ENCODE assay signal across 1 cellular context in genomic region chr7:151312831-151313809, GRCh38.
TF ChIP-seq lines count a peak whose summit lies in the region.

No MANE protein-coding gene starts in this region.

TF ChIP-seq in HEK293, 187 proteins besides CTCF, POLR2A, EP300 and RAD21 (continued from another document and continues in another):
- TF ChIP-seq TSHZ1 (tag by site-specific recombination; IDR thresholded peaks at IDR 0.05; ENCODE audit: borderline replicate concordance) (no peak), ZNF133 (tag by site-specific recombination; IDR thresholded peaks at IDR 0.05) (no peak; the same call in 1 of the 2 replicates), ZNF670 (tag by site-specific recombination; IDR thresholded peaks at IDR 0.05; ENCODE audit: low read depth) (peak; percentile 22; the same call in 1 of the 2 replicates), ZNF416 (tag by site-specific recombination; IDR thresholded peaks at IDR 0.05) (no peak), GLIS1 (tag by site-specific recombination; IDR thresholded peaks at IDR 0.05) (no peak), KLF16 (tag by site-specific recombination; IDR thresholded peaks at IDR 0.05) (no peak), ZNF248 (tag by site-specific recombination; IDR thresholded peaks at IDR 0.05) (0 out of 2 replicates have a peak, but pooled peaks have one; percentile 14), ZFP69B (tag by site-specific recombination; IDR thresholded peaks at IDR 0.05) (no peak), ZNF2 (tag by site-specific recombination; IDR thresholded peaks at IDR 0.05) (no peak), ZNF174 (tag by site-specific recombination; IDR thresholded peaks at IDR 0.05) (no peak), ZNF514 (tag by site-specific recombination; IDR thresholded peaks at IDR 0.05) (no peak), ZBTB21 (tag by site-specific recombination; IDR thresholded peaks at IDR 0.05) (no peak), ZSCAN4 (tag by site-specific recombination; IDR thresholded peaks at IDR 0.05) (peak; percentile 76; the same call in 1 of the 2 replicates), ZSCAN16 (tag by site-specific recombination; IDR thresholded peaks at IDR 0.05) (no peak), ZBTB48 (tag by site-specific recombination; IDR thresholded peaks at IDR 0.05) (no peak), ZFP3 (tag by site-specific recombination; IDR thresholded peaks at IDR 0.05; ENCODE audit: low read depth) (no peak), ZNF155 (tag by site-specific recombination; IDR thresholded peaks at IDR 0.05) (no peak), ZNF707 (tag by site-specific recombination; IDR thresholded peaks at IDR 0.05) (0 out of 2 replicates have a peak, but pooled peaks have one; percentile 31), PRDM10 (tag by site-specific recombination; IDR thresholded peaks at IDR 0.05) (no peak), ZNF423 (tag by site-specific recombination; IDR thresholded peaks at IDR 0.05) (no peak), ZNF302 (tag by site-specific recombination; IDR thresholded peaks at IDR 0.05; ENCODE audit: low read depth) (no peak), ZBTB26 (tag by site-specific recombination; optimal IDR thresholded peaks at IDR 0.05) (no peak), MYNN (tag by site-specific recombination; IDR thresholded peaks at IDR 0.05; ENCODE audit: borderline replicate concordance) (no peak), ZNF629 (tag by site-specific recombination; IDR thresholded peaks at IDR 0.05) (no peak), SCRT2 (tag by site-specific recombination; IDR thresholded peaks at IDR 0.05) (no peak), ZNF843 (tag by site-specific recombination; IDR thresholded peaks at IDR 0.05) (no peak), ZNF354C (tag by site-specific recombination; IDR thresholded peaks at IDR 0.05; ENCODE audit: borderline replicate concordance, low read depth) (no peak), ZNF221 (tag by site-specific recombination; IDR thresholded peaks at IDR 0.05; ENCODE audit: borderline replicate concordance) (no peak), ZFP37 (tag by site-specific recombination; IDR thresholded peaks at IDR 0.05) (no peak), ZNF175 (tag by site-specific recombination; IDR thresholded peaks at IDR 0.05) (no peak), ZNF48 (tag by site-specific recombination; IDR thresholded peaks at IDR 0.05) (no peak), EGR2 (tag by site-specific recombination; IDR thresholded peaks at IDR 0.05; ENCODE audit: low read depth) (peak; percentile 99), ZNF791 (tag by site-specific recombination; IDR thresholded peaks at IDR 0.05) (0 out of 2 replicates have a peak, but pooled peaks have one; percentile 14), ZNF704 (tag by site-specific recombination; IDR thresholded peaks at IDR 0.05) (no peak), ZNF223 (tag by site-specific recombination; IDR thresholded peaks at IDR 0.05) (no peak), KLF1 (tag by site-specific recombination; IDR thresholded peaks at IDR 0.05) (no peak), ZNF785 (tag by site-specific recombination; IDR thresholded peaks at IDR 0.05) (0 out of 2 replicates have a peak, but pooled peaks have one; percentile 19)
- TF ChIP-seq, protein P1, sequence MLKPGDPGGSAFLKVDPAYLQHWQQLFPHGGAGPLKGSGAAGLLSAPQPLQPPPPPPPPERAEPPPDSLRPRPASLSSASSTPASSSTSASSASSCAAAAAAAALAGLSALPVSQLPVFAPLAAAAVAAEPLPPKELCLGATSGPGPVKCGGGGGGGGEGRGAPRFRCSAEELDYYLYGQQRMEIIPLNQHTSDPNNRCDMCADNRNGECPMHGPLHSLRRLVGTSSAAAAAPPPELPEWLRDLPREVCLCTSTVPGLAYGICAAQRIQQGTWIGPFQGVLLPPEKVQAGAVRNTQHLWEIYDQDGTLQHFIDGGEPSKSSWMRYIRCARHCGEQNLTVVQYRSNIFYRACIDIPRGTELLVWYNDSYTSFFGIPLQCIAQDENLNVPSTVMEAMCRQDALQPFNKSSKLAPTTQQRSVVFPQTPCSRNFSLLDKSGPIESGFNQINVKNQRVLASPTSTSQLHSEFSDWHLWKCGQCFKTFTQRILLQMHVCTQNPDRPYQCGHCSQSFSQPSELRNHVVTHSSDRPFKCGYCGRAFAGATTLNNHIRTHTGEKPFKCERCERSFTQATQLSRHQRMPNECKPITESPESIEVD (tag by site-specific recombination; IDR thresholded peaks at IDR 0.05): no peak
- TF ChIP-seq, protein P2, sequence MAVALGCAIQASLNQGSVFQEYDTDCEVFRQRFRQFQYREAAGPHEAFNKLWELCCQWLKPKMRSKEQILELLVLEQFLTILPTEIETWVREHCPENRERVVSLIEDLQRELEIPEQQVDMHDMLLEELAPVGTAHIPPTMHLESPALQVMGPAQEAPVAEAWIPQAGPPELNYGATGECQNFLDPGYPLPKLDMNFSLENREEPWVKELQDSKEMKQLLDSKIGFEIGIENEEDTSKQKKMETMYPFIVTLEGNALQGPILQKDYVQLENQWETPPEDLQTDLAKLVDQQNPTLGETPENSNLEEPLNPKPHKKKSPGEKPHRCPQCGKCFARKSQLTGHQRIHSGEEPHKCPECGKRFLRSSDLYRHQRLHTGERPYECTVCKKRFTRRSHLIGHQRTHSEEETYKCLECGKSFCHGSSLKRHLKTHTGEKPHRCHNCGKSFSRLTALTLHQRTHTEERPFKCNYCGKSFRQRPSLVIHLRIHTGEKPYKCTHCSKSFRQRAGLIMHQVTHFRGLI (tag by site-specific recombination; IDR thresholded peaks at IDR 0.05): no peak
- TF ChIP-seq, protein P3, sequence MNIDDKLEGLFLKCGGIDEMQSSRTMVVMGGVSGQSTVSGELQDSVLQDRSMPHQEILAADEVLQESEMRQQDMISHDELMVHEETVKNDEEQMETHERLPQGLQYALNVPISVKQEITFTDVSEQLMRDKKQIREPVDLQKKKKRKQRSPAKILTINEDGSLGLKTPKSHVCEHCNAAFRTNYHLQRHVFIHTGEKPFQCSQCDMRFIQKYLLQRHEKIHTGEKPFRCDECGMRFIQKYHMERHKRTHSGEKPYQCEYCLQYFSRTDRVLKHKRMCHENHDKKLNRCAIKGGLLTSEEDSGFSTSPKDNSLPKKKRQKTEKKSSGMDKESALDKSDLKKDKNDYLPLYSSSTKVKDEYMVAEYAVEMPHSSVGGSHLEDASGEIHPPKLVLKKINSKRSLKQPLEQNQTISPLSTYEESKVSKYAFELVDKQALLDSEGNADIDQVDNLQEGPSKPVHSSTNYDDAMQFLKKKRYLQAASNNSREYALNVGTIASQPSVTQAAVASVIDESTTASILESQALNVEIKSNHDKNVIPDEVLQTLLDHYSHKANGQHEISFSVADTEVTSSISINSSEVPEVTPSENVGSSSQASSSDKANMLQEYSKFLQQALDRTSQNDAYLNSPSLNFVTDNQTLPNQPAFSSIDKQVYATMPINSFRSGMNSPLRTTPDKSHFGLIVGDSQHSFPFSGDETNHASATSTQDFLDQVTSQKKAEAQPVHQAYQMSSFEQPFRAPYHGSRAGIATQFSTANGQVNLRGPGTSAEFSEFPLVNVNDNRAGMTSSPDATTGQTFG (tag by site-specific recombination; IDR thresholded peaks at IDR 0.05; ENCODE audit: borderline replicate concordance): peak; percentile 19; the same call in 1 of the 2 replicates
- TF ChIP-seq, protein P4, sequence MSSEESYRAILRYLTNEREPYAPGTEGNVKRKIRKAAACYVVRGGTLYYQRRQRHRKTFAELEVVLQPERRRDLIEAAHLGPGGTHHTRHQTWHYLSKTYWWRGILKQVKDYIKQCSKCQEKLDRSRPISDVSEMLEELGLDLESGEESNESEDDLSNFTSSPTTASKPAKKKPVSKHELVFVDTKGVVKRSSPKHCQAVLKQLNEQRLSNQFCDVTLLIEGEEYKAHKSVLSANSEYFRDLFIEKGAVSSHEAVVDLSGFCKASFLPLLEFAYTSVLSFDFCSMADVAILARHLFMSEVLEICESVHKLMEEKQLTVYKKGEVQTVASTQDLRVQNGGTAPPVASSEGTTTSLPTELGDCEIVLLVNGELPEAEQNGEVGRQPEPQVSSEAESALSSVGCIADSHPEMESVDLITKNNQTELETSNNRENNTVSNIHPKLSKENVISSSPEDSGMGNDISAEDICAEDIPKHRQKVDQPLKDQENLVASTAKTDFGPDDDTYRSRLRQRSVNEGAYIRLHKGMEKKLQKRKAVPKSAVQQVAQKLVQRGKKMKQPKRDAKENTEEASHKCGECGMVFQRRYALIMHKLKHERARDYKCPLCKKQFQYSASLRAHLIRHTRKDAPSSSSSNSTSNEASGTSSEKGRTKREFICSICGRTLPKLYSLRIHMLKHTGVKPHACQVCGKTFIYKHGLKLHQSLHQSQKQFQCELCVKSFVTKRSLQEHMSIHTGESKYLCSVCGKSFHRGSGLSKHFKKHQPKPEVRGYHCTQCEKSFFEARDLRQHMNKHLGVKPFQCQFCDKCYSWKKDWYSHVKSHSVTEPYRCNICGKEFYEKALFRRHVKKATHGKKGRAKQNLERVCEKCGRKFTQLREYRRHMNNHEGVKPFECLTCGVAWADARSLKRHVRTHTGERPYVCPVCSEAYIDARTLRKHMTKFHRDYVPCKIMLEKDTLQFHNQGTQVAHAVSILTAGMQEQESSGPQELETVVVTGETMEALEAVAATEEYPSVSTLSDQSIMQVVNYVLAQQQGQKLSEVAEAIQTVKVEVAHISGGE (tag by site-specific recombination; conservative IDR thresholded peaks at IDR 0.05; ENCODE audit: low read depth): no peak
